In the genomic region with DNA sequence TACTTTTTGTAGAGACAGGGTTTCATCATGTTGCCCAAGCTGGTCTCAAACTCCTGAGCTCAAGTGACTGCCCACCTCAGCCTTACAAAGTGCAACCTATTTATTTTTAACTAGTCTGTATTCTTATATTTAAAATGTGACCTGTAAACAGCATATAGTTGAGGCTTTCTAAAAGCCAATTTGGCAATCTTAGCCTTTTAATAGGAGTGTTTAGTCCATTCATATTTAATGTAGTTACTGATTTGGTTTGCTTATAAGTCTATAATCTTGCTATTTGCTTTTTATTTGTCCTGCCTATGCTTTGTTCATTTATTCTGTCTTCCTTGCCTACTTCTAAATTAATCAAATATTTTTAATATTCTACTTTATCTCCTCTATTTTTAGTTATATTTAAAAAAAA, we compare ENCODE assay signal across 7 cellular contexts.
"Had no signal": no experiment of that assay in that cellular context is flagged by ENCODE, and none has a peak within 500 bp of the region (broad histone marks: within the 10 kb centered on the region; RNA-seq: fewer than 3 reads in every experiment).

No MANE protein-coding gene starts in this region.

- H3K4me2 ChIP-seq: KMS-11 had no signal

- DNase-seq: IMR-90, KBM-7, KG1 had no signal

- ATAC-seq: HepG2 had no signal

- H3K27ac ChIP-seq: HL-60, KMS-11 had no signal

- FAIRE-seq: HepG2, HTR-8/SVneo had no signal

- H3K9ac ChIP-seq: KMS-11 had no signal
